ENCODE assay signal across 21 cellular contexts in genomic region chrX:633043-633654, GRCh38. TPM values are rescaled to one million over a fixed set of nuclear protein-coding genes. Genes with fewer than 3 reads are reported as not detected.
"Had no signal": no experiment of that assay in that cellular context is flagged by ENCODE, and none has a peak within 500 bp of the region (broad histone marks: within the 10 kb centered on the region; RNA-seq: fewer than 3 reads in every experiment).

No MANE protein-coding gene starts in this region.

- DNase-seq: activated CD4-positive, alpha-beta T cell treated with anti-CD3 and anti-CD28 coated beads for 4 hours; activated CD8-positive, alpha-beta memory T cell treated with anti-CD3 and anti-CD28 coated beads, Interleukin-2, amount 50 U/mL, for 48 hours; anterior cingulate cortex; caudate nucleus; gastrocnemius medialis; heart left ventricle; immature natural killer cell; kidney glomerular epithelial cell; left ventricle myocardium inferior; mammary epithelial cell; naive B cell; stimulated activated naive CD4-positive, alpha-beta T cell; WERI-Rb-1 had no signal

- H3K36me3 ChIP-seq: gastrocnemius medialis, heart left ventricle, left ventricle myocardium inferior, WERI-Rb-1 had no signal

- H3K4me3 ChIP-seq: gastrocnemius medialis, heart left ventricle, left ventricle myocardium inferior, SK-N-MC had no signal

- H3K27ac Mint-ChIP-seq: endodermal cell, immature natural killer cell had no signal

- H3K9me3 Mint-ChIP-seq: endodermal cell had no signal

- H3K4me1 Mint-ChIP-seq: immature natural killer cell had no signal

- H3K36me3 Mint-ChIP-seq: brain had no signal

- H3K27ac ChIP-seq: gastrocnemius medialis, heart left ventricle, left ventricle myocardium inferior, SK-N-MC, WERI-Rb-1 had no signal

- H3K9me3 ChIP-seq: gastrocnemius medialis, heart left ventricle, left ventricle myocardium inferior had no signal

- H3K4me3 Mint-ChIP-seq: endodermal cell, immature natural killer cell had no signal

- H3K4me1 ChIP-seq: gastrocnemius medialis had no signal

RNA-seq across cellular contexts. Expression of gene SHOX, which starts 2.6 kb away (rescaled TPM):
- total RNA-seq: dermis microvascular lymphatic vessel endothelial cell; endodermal cell; epithelial cell of proximal tubule; heart left ventricle; left ventricle myocardium inferior; mammary epithelial cell; mononuclear cell; T-helper 2 cell treated with Interferon-gamma antibody and Interleukin-4, amounts not matched to agents 100 ng/mL and 5 ng/mL, for 36 hours; urinary bladder had no signal
